Comparison of ENCODE assay signal across 34 cellular contexts in genomic region chr1:87510540-87510939, GRCh38.
DNase-seq lines count a peak whose midpoint lies in the region; ATAC-seq, FAIRE-seq and TF ChIP-seq lines count a peak whose summit lies in the region.
"Had no signal": no experiment of that assay in that cellular context is flagged by ENCODE, and none has a peak within 500 bp of the region (broad histone marks: within the 10 kb centered on the region; RNA-seq: fewer than 3 reads in every experiment).

No MANE protein-coding gene starts in this region.

- in situ Hi-C loops in K562 (cut with MboI): no loop called here

- FAIRE-seq in D721Med (lab: Jason Lieb, UNC): peak; percentile 86
- no peak for FAIRE-seq in K562 (lab: Jason Lieb, UNC)
- FAIRE-seq: A204.1, A549 had no signal

- no peaks in the 10 kb centered on the region for H3K9me1 ChIP-seq in K562 (ENCODE audit: control insufficient read depth, insufficient read depth, low read length)

- TF ChIP-seq RAD21 in K562 (CRISPR knock-in tag; conservative IDR thresholded peaks at IDR 0.05 in 1 of 2, IDR thresholded peaks at IDR 0.05 in 1 of 2): no peak

- H3K9me3 ChIP-seq in HEK293 (ENCODE audit: control insufficient read depth, insufficient read depth, low read depth, low read length) (no peaks in the 10 kb centered on the region), K562 (replicated peaks; ENCODE audit: control insufficient read depth, insufficient read depth, low read depth, low read length) (no peaks in the 10 kb centered on the region)
- H3K9me3 ChIP-seq: A549; BE2C; BLaER1; BLaER1 treated with 17β-estradiol and CSF1 and Interleukin-3, amounts not matched to agents 10 nM and 100 nM; Caco-2 had no signal

- ATAC-seq in K562: no peak
- ATAC-seq in HG02610 (IDR thresholded peaks at IDR 0.05; ENCODE audit: unreplicated experiment): no peak
- ATAC-seq: A549; CD8-positive, alpha-beta T cell had no signal

- H3K36me3 ChIP-seq in HEK293 (ENCODE audit: control insufficient read depth in 2 of 2, insufficient read depth in 1 of 2, low read length in 2 of 2) (no peaks in the 10 kb centered on the region), K562 (ENCODE audit: control insufficient read depth, insufficient read depth, low read length) (no peaks in the 10 kb centered on the region)
- H3K36me3 ChIP-seq: BE2C; BLaER1; BLaER1 treated with 17β-estradiol and CSF1 and Interleukin-3, amounts not matched to agents 10 nM and 100 nM had no signal

- H3K4me3 ChIP-seq in HEK293 (ENCODE audit: low read depth, low read length) (no peak overlapping the region), K562 (no peak overlapping the region), retinal pigment epithelial cell (ENCODE audit: low read length) (no peak overlapping the region)
- H3K4me3 ChIP-seq: A549; BLaER1; BLaER1 treated with 17β-estradiol and CSF1 and Interleukin-3, amounts not matched to agents 10 nM and 100 nM had no signal

- H4K20me1 ChIP-seq in K562 (replicated peaks; ENCODE audit: control insufficient read depth, insufficient read depth, low read length): no peaks in the 10 kb centered on the region
- H4K20me1 ChIP-seq: BLaER1; BLaER1 treated with 17β-estradiol and CSF1 and Interleukin-3, amounts not matched to agents 10 nM and 100 nM had no signal

- H3K4me2 ChIP-seq in K562 (ENCODE audit: insufficient read depth, low read length): no peak overlapping the region
- H3K4me2 ChIP-seq: A549; BLaER1; BLaER1 treated with 17β-estradiol and CSF1 and Interleukin-3, amounts not matched to agents 10 nM and 100 nM had no signal

- no peak overlapping the region for H3K9ac ChIP-seq in K562 (ENCODE audit: insufficient read depth in 1 of 2, low read depth in 2 of 2, low read length in 2 of 2)
- H3K9ac ChIP-seq: BLaER1; BLaER1 treated with 17β-estradiol and CSF1 and Interleukin-3, amounts not matched to agents 10 nM and 100 nM had no signal

- DNase-seq in D721Med (ENCODE audit: insufficient read length, low spot score) (peak; percentile 46), K562 (ENCODE audit: extremely low read depth in 1 of 4, low spot score in 3 of 4) (no peak), retinal pigment epithelial cell (ENCODE audit: low read depth) (peak; percentile 55), NCI-H2107 (lab: John Stamatoyannopoulos, UW) (no peak), ecto neural progenitor cell (ENCODE audit: low spot score) (no peak)
- DNase-seq in activated CD4-positive, alpha-beta T cell treated with anti-CD3 and anti-CD28 coated beads for 48 hours: no peak
- DNase-seq: 8988T; ACHN; AML-193; BE2C; C1 segment of cervical spinal cord; Caco-2; Calu3; CD4-positive, alpha-beta memory T cell; CD4-positive, alpha-beta T cell; CD4-positive, CD25-positive, alpha-beta regulatory T cell; CD8-positive, alpha-beta memory T cell; CD8-positive, alpha-beta T cell; COR-L47; DMS 273 treated with DMSO at 0.1 percent for 48 hours; DMS153; DMS53; DMS79; DMS79 treated with DMSO at 0.1 percent for 48 hours; DND-41; EL had no signal

- TF ChIP-seq POLR2A in K562 (conservative IDR thresholded peaks at IDR 0.05): no peak

- H3K4me1 ChIP-seq in HEK293 (ENCODE audit: control insufficient read depth, insufficient read depth, low read length) (no peaks in the 10 kb centered on the region), K562 (replicated peaks in 1 of 2; ENCODE audit: control insufficient read depth in 2 of 2, insufficient read depth in 2 of 2, low read length in 2 of 2) (no peaks in the 10 kb centered on the region; a peak in 1 of 5 replicates)
- H3K4me1 ChIP-seq: A549, BE2C had no signal

- TF ChIP-seq EP300 in K562 (IDR thresholded peaks at IDR 0.05; ENCODE audit: low read length): no peak

- H2AFZ ChIP-seq in K562 (ENCODE audit: low read depth, low read length): no peak overlapping the region

- CTCF ChIA-PET in HEK293 (lab: Yijun Ruan, JAX): no interaction called here
- CTCF ChIA-PET in K562 (lab: Yijun Ruan, JAX; ENCODE audit: low intra/inter-chr PET ratio): no interaction called here

- POLR2A ChIA-PET in HEK293 (lab: Yijun Ruan, JAX): no interaction called here
- POLR2A ChIA-PET in K562 (lab: Yijun Ruan, JAX): no interaction called here

- no peak for TF ChIP-seq CTCF in D721Med (IDR thresholded peaks at IDR 0.05; ENCODE audit: insufficient read depth, missing control alignments)
- TF ChIP-seq CTCF in HEK293 (tag by site-specific recombination; IDR thresholded peaks at IDR 0.05): no peak
- TF ChIP-seq CTCF in K562 (IDR thresholded peaks at IDR 0.05 in 2 of 3, conservative IDR thresholded peaks at IDR 0.05 in 1 of 3; ENCODE audit: insufficient read depth in 2 of 3, low read depth in 1 of 3, low read length in 3 of 3): no peak
- TF ChIP-seq CTCF in retinal pigment epithelial cell (conservative IDR thresholded peaks at IDR 0.05; ENCODE audit: low read depth, low read length): no peak

- 0% methylated on average over 3 of the region's 3 CpGs for WGBS in K562 (ENCODE audit: insufficient coverage, low coverage, missing lambda C conversion rate)

- intact Hi-C loops in K562 (cut with micrococcal nuclease): no loop called here

- BruUV-seq in K562 (replicated peaks; lab: Mats Ljungman, UMichigan): no TSS peak

- H3K79me2 ChIP-seq in K562 (ENCODE audit: control insufficient read depth, insufficient read depth, low read length): no peaks in the 10 kb centered on the region

- H3K27me3 ChIP-seq in K562 (ENCODE audit: control insufficient read depth in 2 of 2, insufficient read depth in 2 of 2, low read length in 2 of 2): no peaks in the 10 kb centered on the region
- H3K27me3 ChIP-seq: BE2C; BLaER1; BLaER1 treated with 17β-estradiol and CSF1 and Interleukin-3, amounts not matched to agents 10 nM and 100 nM had no signal

- no peak overlapping the region for H3K27ac ChIP-seq in HEK293 (ENCODE audit: extremely low read depth, low read depth, low read length)
- no peak overlapping the region for H3K27ac ChIP-seq in K562 (ENCODE audit: extremely low read depth, low read depth, low read length)
- H3K27ac ChIP-seq: 22Rv1; A549; BLaER1; BLaER1 treated with 17β-estradiol and CSF1 and Interleukin-3, amounts not matched to agents 10 nM and 100 nM; C4-2B had no signal

TF ChIP-seq in HEK293, 187 proteins besides CTCF, POLR2A, EP300 and RAD21:
- TF ChIP-seq ZNF660 (tag by site-specific recombination; IDR thresholded peaks at IDR 0.05) (peak; percentile 65; the same call in 1 of the 2 replicates), ZNF544 (tag by site-specific recombination; IDR thresholded peaks at IDR 0.05) (no peak)

TF ChIP-seq in K562, 482 proteins besides CTCF, POLR2A, EP300 and RAD21:
- TF ChIP-seq MECOM (CRISPR knock-in tag; IDR thresholded peaks at IDR 0.05): no peak
- TF ChIP-seq DACH1 (IDR thresholded peaks at IDR 0.05; ENCODE audit: partially characterized antibody): peak; percentile 71
TF ChIP-seq in K562: peak in this region for 1.

Comparison
In these comparisons a context has a peak if more than half of its experiments do, and no peak if none do; other contexts are left out.
1. DNase-seq: peak in D721Med (single experiment) and retinal pigment epithelial cell (single experiment); none in K562 (0 of 4), NCI-H2107 (single experiment), ecto neural progenitor cell (single experiment) and activated CD4-positive, alpha-beta T cell treated with anti-CD3 and anti-CD28 coated beads for 48 hours (single experiment).